ENCODE assay signal across 22 cellular contexts in genomic region chr5:76386360-76386759, GRCh38. TPM values are rescaled to one million over a fixed set of nuclear protein-coding genes. Genes with fewer than 3 reads are reported as not detected.
DNase-seq lines count a peak whose midpoint lies in the region; ATAC-seq and TF ChIP-seq lines count a peak whose summit lies in the region.
"Had no signal": no experiment of that assay in that cellular context is flagged by ENCODE, and none has a peak within 500 bp of the region (broad histone marks: within the 10 kb centered on the region; RNA-seq: fewer than 3 reads in every experiment).

No MANE protein-coding gene starts in this region.

- ATAC-seq in lung (ENCODE audit: insufficient read depth, low FRiP score) (no peak), GM19023 (IDR thresholded peaks at IDR 0.05; ENCODE audit: unreplicated experiment) (no peak), HG03439 (IDR thresholded peaks at IDR 0.05; ENCODE audit: unreplicated experiment) (no peak)
- ATAC-seq: CD8-positive, alpha-beta T cell; gastrocnemius medialis; sciatic nerve; T-helper 17 cell had no signal

- no peak overlapping the region for H3K4me3 ChIP-seq in breast epithelium
- H3K4me3 ChIP-seq in lung, result no peak overlapping the region
- no peak overlapping the region for H3K4me3 ChIP-seq in testis
- H3K4me3 ChIP-seq: esophagus muscularis mucosa, gastrocnemius medialis, SK-N-MC had no signal

- H3K27me3 ChIP-seq in breast epithelium (no peaks in the 10 kb centered on the region), lung (ENCODE audit: control insufficient read depth, insufficient read depth) (no peaks in the 10 kb centered on the region), testis (no peaks in the 10 kb centered on the region)
- H3K27me3 ChIP-seq: esophagus muscularis mucosa, gastrocnemius medialis had no signal

- H3K27ac ChIP-seq in breast epithelium (peak overlapping the region; percentile 68 to 76), lung (ENCODE audit: low read depth in 1 of 2, low read length in 1 of 2) (peak overlapping the region in 1 of 2 donors; percentile 1), testis (no peak overlapping the region)
- H3K27ac ChIP-seq: esophagus muscularis mucosa, gastrocnemius medialis, SK-N-MC had no signal

- H3K4me1 ChIP-seq in breast epithelium (no peaks in the 10 kb centered on the region), lung (ENCODE audit: control insufficient read depth in 2 of 2, insufficient read depth in 2 of 2, low read length in 2 of 2) (peaks cover 0 to 2% of the 10 kb centered on the region in 2 donors), testis (no peaks in the 10 kb centered on the region)
- H3K4me1 ChIP-seq: gastrocnemius medialis had no signal

- H3K36me3 ChIP-seq in breast epithelium (no peaks in the 10 kb centered on the region), lung (ENCODE audit: control insufficient read depth in 2 of 2, insufficient read depth in 2 of 2, low read length in 2 of 2) (no peaks in the 10 kb centered on the region), testis (ENCODE audit: low read depth, missing control alignments) (no peaks in the 10 kb centered on the region)
- H3K36me3 ChIP-seq: esophagus muscularis mucosa, gastrocnemius medialis had no signal

- TF ChIP-seq EP300 in Ishikawa (IDR thresholded peaks at IDR 0.05; ENCODE audit: borderline replicate concordance), result no peak

- TF ChIP-seq RAD21 in Ishikawa (IDR thresholded peaks at IDR 0.05; ENCODE audit: low read depth), result no peak

- TF ChIP-seq CTCF in breast epithelium (IDR thresholded peaks at IDR 0.05) (no peak), lung (IDR thresholded peaks at IDR 0.05; ENCODE audit: control extremely low read depth, extremely low read depth) (no peak), testis (IDR thresholded peaks at IDR 0.05) (no peak)

- H3K9me3 ChIP-seq in breast epithelium (no peaks in the 10 kb centered on the region), lung (ENCODE audit: control insufficient read depth in 2 of 2, insufficient read depth in 1 of 2, low read length in 1 of 2) (no peaks in the 10 kb centered on the region), testis (no peaks in the 10 kb centered on the region)
- H3K9me3 ChIP-seq: esophagus muscularis mucosa, gastrocnemius medialis had no signal

- DNase-seq in breast epithelium (ENCODE audit: low spot score in 2 of 2), result peak; percentile 67 to 74
- DNase-seq in lung (ENCODE audit: low spot score), result peak; percentile 76
- peak; percentile 31 for DNase-seq in testis
- DNase-seq in GM19238 (ENCODE audit: insufficient read length, low spot score), result no peak
- DNase-seq: activated CD4-positive, alpha-beta T cell treated with anti-CD3 and anti-CD28 coated beads, Interleukin-2, amount 10 ng/mL, durations not matched to agents 7 days and 5 days; activated CD8-positive, alpha-beta memory T cell treated with anti-CD3 and anti-CD28 coated beads, Interleukin-2, amount 50 U/mL, for 4 hours; CD8-positive, alpha-beta T cell; DND-41; effector memory CD4-positive, alpha-beta T cell; gastrocnemius medialis; hypothalamus; naive B cell; NCI-H1105 treated with DMSO at 0.1 percent for 48 hours; NCI-H510A treated with DMSO at 0.1 percent for 48 hours; stimulated activated CD4-positive, alpha-beta T cell treated with anti-CD3 and anti-CD28 coated beads, Interleukin-15, amount 100 ng/mL, for 24 hours; T-helper 17 cell had no signal

- WGBS in lung, 2 donors, result 62 to 69% methylated on average over 5 of the region's 5 CpGs
- WGBS in testis, 2 donors, result 43 to 45% methylated on average over 3 to 5 of the region's 5 CpGs

- intact Hi-C loops in breast epithelium (cut with DNase I; ENCODE audit: low total_unique reads) (no loop called here), testis (cut with DNase I; ENCODE audit: low total_unique reads) (no loop called here)

- TF ChIP-seq POLR2A in breast epithelium (IDR thresholded peaks at IDR 0.05) (no peak), testis (IDR thresholded peaks at IDR 0.05) (no peak)

TF ChIP-seq in Ishikawa, 13 proteins besides CTCF, POLR2A, EP300 and RAD21:
- TF ChIP-seq NFIC (IDR thresholded peaks at IDR 0.05) (peak; percentile 61), CREB1 (IDR thresholded peaks at IDR 0.05; ENCODE audit: low read depth) (no peak)

RNA-seq across cellular contexts. Expression of gene IQGAP2, which starts 16.7 kb away (rescaled TPM):
- total RNA-seq in breast epithelium (10 to 100 TPM; 31.7 to 70.2 (median 44.6) TPM), lung (10 to 100 TPM; 17.7 to 33.6 TPM), testis (10 to 100 TPM; 33.5 to 78.6 TPM)
- polyA plus RNA-seq in lung (1 to 10 TPM; 6.0 to 9.8 TPM), testis (ENCODE audit: insufficient read depth, low read depth, low replicate concordance) (60.2 TPM)

Comparison
In these comparisons a context has a peak if more than half of its experiments do, and no peak if none do; other contexts are left out.
1. H3K27ac ChIP-seq: peak in breast epithelium (2 of 2); none in testis (0 of 2).